Comparison of ENCODE assay signal across 2 cellular contexts in genomic region chr7:129188892-129189660, GRCh38.
TF ChIP-seq lines count a peak whose summit lies in the region.

No MANE protein-coding gene starts in this region.

TF ChIP-seq in HEK293, 187 proteins besides CTCF, POLR2A, EP300 and RAD21 (continued from another document and continues in another):
- peak; percentile 64 for TF ChIP-seq ZNF341 (tag by site-specific recombination; IDR thresholded peaks at IDR 0.05; ENCODE audit: low read depth)
- TF ChIP-seq ZNF600 (tag by site-specific recombination; IDR thresholded peaks at IDR 0.05), result peak; percentile 75
- TF ChIP-seq ZXDB (tag by site-specific recombination; IDR thresholded peaks at IDR 0.05), result 0 out of 2 replicates have a peak, but pooled peaks have one; percentile 50
- peak; percentile 54; the same call in 1 of the 2 replicates for TF ChIP-seq ZNF76 (tag by site-specific recombination; IDR thresholded peaks at IDR 0.05; ENCODE audit: borderline replicate concordance, low read depth)
- TF ChIP-seq ZNF112 (tag by site-specific recombination; IDR thresholded peaks at IDR 0.05), result no peak
- TF ChIP-seq ZNF2 (tag by site-specific recombination; IDR thresholded peaks at IDR 0.05), result 0 out of 2 replicates have a peak, but pooled peaks have one; percentile 50
- peak; percentile 76; the same call in 1 of the 2 replicates for TF ChIP-seq ZNF449 (tag by site-specific recombination; IDR thresholded peaks at IDR 0.05)
- TF ChIP-seq ZBTB7A (tag by site-specific recombination; IDR thresholded peaks at IDR 0.05; ENCODE audit: low read depth), result 0 out of 2 replicates have a peak, but pooled peaks have one; percentile 22
- no peak for TF ChIP-seq ZNF23 (tag by site-specific recombination; IDR thresholded peaks at IDR 0.05; ENCODE audit: borderline replicate concordance)
- TF ChIP-seq, protein P1, sequence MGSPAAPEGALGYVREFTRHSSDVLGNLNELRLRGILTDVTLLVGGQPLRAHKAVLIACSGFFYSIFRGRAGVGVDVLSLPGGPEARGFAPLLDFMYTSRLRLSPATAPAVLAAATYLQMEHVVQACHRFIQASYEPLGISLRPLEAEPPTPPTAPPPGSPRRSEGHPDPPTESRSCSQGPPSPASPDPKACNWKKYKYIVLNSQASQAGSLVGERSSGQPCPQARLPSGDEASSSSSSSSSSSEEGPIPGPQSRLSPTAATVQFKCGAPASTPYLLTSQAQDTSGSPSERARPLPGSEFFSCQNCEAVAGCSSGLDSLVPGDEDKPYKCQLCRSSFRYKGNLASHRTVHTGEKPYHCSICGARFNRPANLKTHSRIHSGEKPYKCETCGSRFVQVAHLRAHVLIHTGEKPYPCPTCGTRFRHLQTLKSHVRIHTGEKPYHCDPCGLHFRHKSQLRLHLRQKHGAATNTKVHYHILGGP (tag by site-specific recombination; IDR thresholded peaks at IDR 0.05), result no peak
- TF ChIP-seq, protein P2, sequence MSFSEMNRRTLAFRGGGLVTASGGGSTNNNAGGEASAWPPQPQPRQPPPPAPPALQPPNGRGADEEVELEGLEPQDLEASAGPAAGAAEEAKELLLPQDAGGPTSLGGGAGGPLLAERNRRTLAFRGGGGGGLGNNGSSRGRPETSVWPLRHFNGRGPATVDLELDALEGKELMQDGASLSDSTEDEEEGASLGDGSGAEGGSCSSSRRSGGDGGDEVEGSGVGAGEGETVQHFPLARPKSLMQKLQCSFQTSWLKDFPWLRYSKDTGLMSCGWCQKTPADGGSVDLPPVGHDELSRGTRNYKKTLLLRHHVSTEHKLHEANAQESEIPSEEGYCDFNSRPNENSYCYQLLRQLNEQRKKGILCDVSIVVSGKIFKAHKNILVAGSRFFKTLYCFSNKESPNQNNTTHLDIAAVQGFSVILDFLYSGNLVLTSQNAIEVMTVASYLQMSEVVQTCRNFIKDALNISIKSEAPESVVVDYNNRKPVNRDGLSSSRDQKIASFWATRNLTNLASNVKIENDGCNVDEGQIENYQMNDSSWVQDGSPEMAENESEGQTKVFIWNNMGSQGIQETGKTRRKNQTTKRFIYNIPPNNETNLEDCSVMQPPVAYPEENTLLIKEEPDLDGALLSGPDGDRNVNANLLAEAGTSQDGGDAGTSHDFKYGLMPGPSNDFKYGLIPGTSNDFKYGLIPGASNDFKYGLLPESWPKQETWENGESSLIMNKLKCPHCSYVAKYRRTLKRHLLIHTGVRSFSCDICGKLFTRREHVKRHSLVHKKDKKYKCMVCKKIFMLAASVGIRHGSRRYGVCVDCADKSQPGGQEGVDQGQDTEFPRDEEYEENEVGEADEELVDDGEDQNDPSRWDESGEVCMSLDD (tag by site-specific recombination; IDR thresholded peaks at IDR 0.05), result peak; percentile 76
- TF ChIP-seq ZNF561 (tag by site-specific recombination; IDR thresholded peaks at IDR 0.05; ENCODE audit: borderline replicate concordance), result no peak
- peak; percentile 24; the same call in 1 of the 2 replicates for TF ChIP-seq ZNF677 (tag by site-specific recombination; IDR thresholded peaks at IDR 0.05)
- TF ChIP-seq, protein P3, sequence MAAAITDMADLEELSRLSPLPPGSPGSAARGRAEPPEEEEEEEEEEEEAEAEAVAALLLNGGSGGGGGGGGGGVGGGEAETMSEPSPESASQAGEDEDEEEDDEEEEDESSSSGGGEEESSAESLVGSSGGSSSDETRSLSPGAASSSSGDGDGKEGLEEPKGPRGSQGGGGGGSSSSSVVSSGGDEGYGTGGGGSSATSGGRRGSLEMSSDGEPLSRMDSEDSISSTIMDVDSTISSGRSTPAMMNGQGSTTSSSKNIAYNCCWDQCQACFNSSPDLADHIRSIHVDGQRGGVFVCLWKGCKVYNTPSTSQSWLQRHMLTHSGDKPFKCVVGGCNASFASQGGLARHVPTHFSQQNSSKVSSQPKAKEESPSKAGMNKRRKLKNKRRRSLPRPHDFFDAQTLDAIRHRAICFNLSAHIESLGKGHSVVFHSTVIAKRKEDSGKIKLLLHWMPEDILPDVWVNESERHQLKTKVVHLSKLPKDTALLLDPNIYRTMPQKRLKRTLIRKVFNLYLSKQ (tag by site-specific recombination; IDR thresholded peaks at IDR 0.05; ENCODE audit: borderline replicate concordance), result no peak
- 0 out of 2 replicates have a peak, but pooled peaks have one; percentile 5 for TF ChIP-seq ZFHX2 (tag by site-specific recombination; conservative IDR thresholded peaks at IDR 0.05)
- no peak for TF ChIP-seq ZNF510 (tag by site-specific recombination; IDR thresholded peaks at IDR 0.05; ENCODE audit: insufficient replicate concordance)
- peak; percentile 50 for TF ChIP-seq SP2 (tag by site-specific recombination; IDR thresholded peaks at IDR 0.05)
- TF ChIP-seq GLIS2 (tag by site-specific recombination; IDR thresholded peaks at IDR 0.05), result peak; percentile 78
- peak; percentile 84 for TF ChIP-seq PATZ1 (tag by site-specific recombination; IDR thresholded peaks at IDR 0.05)
- peak; percentile 98 for TF ChIP-seq ZBTB20 (tag by site-specific recombination; IDR thresholded peaks at IDR 0.05)

TF ChIP-seq in GM12878, 131 proteins besides CTCF, POLR2A, EP300 and RAD21 (continues in another document):
- TF ChIP-seq, protein P4, sequence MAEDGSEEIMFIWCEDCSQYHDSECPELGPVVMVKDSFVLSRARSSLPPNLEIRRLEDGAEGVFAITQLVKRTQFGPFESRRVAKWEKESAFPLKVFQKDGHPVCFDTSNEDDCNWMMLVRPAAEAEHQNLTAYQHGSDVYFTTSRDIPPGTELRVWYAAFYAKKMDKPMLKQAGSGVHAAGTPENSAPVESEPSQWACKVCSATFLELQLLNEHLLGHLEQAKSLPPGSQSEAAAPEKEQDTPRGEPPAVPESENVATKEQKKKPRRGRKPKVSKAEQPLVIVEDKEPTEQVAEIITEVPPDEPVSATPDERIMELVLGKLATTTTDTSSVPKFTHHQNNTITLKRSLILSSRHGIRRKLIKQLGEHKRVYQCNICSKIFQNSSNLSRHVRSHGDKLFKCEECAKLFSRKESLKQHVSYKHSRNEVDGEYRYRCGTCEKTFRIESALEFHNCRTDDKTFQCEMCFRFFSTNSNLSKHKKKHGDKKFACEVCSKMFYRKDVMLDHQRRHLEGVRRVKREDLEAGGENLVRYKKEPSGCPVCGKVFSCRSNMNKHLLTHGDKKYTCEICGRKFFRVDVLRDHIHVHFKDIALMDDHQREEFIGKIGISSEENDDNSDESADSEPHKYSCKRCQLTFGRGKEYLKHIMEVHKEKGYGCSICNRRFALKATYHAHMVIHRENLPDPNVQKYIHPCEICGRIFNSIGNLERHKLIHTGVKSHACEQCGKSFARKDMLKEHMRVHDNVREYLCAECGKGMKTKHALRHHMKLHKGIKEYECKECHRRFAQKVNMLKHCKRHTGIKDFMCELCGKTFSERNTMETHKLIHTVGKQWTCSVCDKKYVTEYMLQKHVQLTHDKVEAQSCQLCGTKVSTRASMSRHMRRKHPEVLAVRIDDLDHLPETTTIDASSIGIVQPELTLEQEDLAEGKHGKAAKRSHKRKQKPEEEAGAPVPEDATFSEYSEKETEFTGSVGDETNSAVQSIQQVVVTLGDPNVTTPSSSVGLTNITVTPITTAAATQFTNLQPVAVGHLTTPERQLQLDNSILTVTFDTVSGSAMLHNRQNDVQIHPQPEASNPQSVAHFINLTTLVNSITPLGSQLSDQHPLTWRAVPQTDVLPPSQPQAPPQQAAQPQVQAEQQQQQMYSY (CRISPR knock-in tag; IDR thresholded peaks at IDR 0.05), result no peak
- TF ChIP-seq KAT2A (conservative IDR thresholded peaks at IDR 0.05; ENCODE audit: control insufficient read depth, low read depth, low read length), result no peak
- TF ChIP-seq DPF2 (IDR thresholded peaks at IDR 0.05), result no peak; the same call in 1 of the 2 replicates
- TF ChIP-seq FOXK2 (IDR thresholded peaks at IDR 0.05), result no peak
- no peak for TF ChIP-seq CREM (IDR thresholded peaks at IDR 0.05; ENCODE audit: low read depth)
- TF ChIP-seq USF2 (IDR thresholded peaks at IDR 0.05; ENCODE audit: borderline replicate concordance, low read depth, low read length), result no peak
- TF ChIP-seq IKZF1 (conservative IDR thresholded peaks at IDR 0.05), result peak; percentile 41
- peak; percentile 59; the same call in 1 of the 2 replicates for TF ChIP-seq BACH1 (IDR thresholded peaks at IDR 0.05; ENCODE audit: borderline replicate concordance)
- TF ChIP-seq GATAD2B (conservative IDR thresholded peaks at IDR 0.05; ENCODE audit: low read depth), result peak; percentile 53; the same call in 1 of the 2 replicates
- no peak for TF ChIP-seq BCLAF1 (IDR thresholded peaks at IDR 0.05)
- TF ChIP-seq MXI1 (IDR thresholded peaks at IDR 0.05; ENCODE audit: low read depth, low read length), result no peak
- no peak for TF ChIP-seq POLR2AphosphoS5 (IDR thresholded peaks at IDR 0.05; ENCODE audit: low read length)
- TF ChIP-seq ZNF592 (IDR thresholded peaks at IDR 0.05), result no peak
- TF ChIP-seq ZNF687 (IDR thresholded peaks at IDR 0.05), result 0 out of 2 replicates have a peak, but pooled peaks have one; percentile 52
- no peak for TF ChIP-seq MYB (IDR thresholded peaks at IDR 0.05; ENCODE audit: borderline replicate concordance, low read depth, low read length)
- TF ChIP-seq MAX (IDR thresholded peaks at IDR 0.05; ENCODE audit: low read depth, low read length), result no peak
- 0 out of 2 replicates have a peak, but pooled peaks have one; percentile 31 for TF ChIP-seq NR2F1 (conservative IDR thresholded peaks at IDR 0.05)
- no peak for TF ChIP-seq PAX8 (IDR thresholded peaks at IDR 0.05)
